ENCODE assay signal across 36 cellular contexts in the genomic region with DNA sequence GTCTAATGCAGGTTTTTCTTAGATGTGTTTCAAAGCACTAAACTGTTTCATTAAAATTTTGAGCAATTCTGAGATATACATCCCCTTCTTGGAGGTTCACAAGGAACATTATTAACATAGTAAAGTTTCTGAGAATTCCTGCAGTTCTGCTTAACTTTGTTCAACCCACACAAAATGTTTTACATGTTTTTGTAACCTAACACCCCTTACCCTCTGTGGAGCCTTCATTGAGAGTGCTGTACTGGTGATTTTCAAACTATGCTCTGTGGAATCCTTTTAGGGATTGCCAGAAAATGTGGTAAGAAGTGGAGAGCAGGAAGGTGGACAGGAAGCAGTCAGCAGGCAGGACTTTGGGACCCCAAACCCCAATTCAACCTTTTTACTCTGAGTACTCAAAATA. TPM values are rescaled to one million over a fixed set of nuclear protein-coding genes. Genes with fewer than 3 reads are reported as not detected.
DNase-seq lines count a peak whose midpoint lies in the region; ATAC-seq and TF ChIP-seq lines count a peak whose summit lies in the region.
"Had no signal": no experiment of that assay in that cellular context is flagged by ENCODE, and none has a peak within 500 bp of the region (broad histone marks: within the 10 kb centered on the region; RNA-seq: fewer than 3 reads in every experiment).

No MANE protein-coding gene starts in this region.

- H3K36me3 Mint-ChIP-seq in glutamatergic neuron (ENCODE audit: unreplicated experiment): peaks cover 6% of the 10 kb centered on the region
- H3K36me3 Mint-ChIP-seq: activated CD8-positive, alpha-beta memory T cell treated with anti-CD3 and anti-CD28 coated beads, Interleukin-2, amount 10 ng/mL, durations not matched to agents 7 days and 5 days; naive thymus-derived CD4-positive, alpha-beta T cell; stimulated activated memory B cell treated with anti-CD40 and anti-IgM and Interleukin-4, amounts not matched to agents 10 μg/mL and 1 μg/mL and 100 μg/mL, for 72 hours had no signal

- H3K27ac Mint-ChIP-seq in glutamatergic neuron (ENCODE audit: unreplicated experiment): no peak overlapping the region
- H3K27ac Mint-ChIP-seq: activated CD8-positive, alpha-beta memory T cell treated with anti-CD3 and anti-CD28 coated beads, Interleukin-2, amount 10 ng/mL, durations not matched to agents 7 days and 5 days; CD4-positive, alpha-beta T cell; naive thymus-derived CD4-positive, alpha-beta T cell; stimulated activated memory B cell treated with anti-CD40 and anti-IgM and Interleukin-4, amounts not matched to agents 10 μg/mL and 1 μg/mL and 100 μg/mL, for 72 hours; T-helper 17 cell had no signal

- TF ChIP-seq CTCF in glutamatergic neuron (IDR thresholded peaks at IDR 0.05; ENCODE audit: partially characterized antibody, unreplicated experiment): no peak

- peaks cover 3% of the 10 kb centered on the region for H3K9me3 Mint-ChIP-seq in glutamatergic neuron (ENCODE audit: unreplicated experiment)
- H3K9me3 Mint-ChIP-seq: activated T-cell treated with anti-CD3 and anti-CD28 coated beads, Interleukin-2, amount 50 U/mL, for 4 hours; CD4-positive, alpha-beta T cell; stimulated activated memory B cell treated with anti-CD40 and anti-IgM and Interleukin-4, amounts not matched to agents 10 μg/mL and 1 μg/mL and 100 μg/mL, for 72 hours had no signal

- no peak overlapping the region for H3K4me3 ChIP-seq in ACC112 (ENCODE audit: low read depth, low read length)
- H3K4me3 ChIP-seq: left ventricle myocardium inferior, MG63, upper lobe of left lung had no signal

- no peaks in the 10 kb centered on the region for H3K36me3 ChIP-seq in ACC112 (ENCODE audit: insufficient read depth, low read length)
- H3K36me3 ChIP-seq: brain microvascular endothelial cell, left ventricle myocardium inferior, MG63, upper lobe of left lung had no signal

- peak overlapping the region; percentile 43 for H2AFZ ChIP-seq in ACC112 (ENCODE audit: low read length, unreplicated experiment)

- peaks cover 6% of the 10 kb centered on the region for H3K4me1 ChIP-seq in ACC112 (ENCODE audit: control insufficient read depth, insufficient read depth, low read length, unreplicated experiment)
- H3K4me1 ChIP-seq: left ventricle myocardium inferior, upper lobe of left lung had no signal

- ATAC-seq in HG02970 (IDR thresholded peaks at IDR 0.05; ENCODE audit: low FRiP score, unreplicated experiment): no peak
- ATAC-seq: activated CD4-positive, CD25-positive, alpha-beta regulatory T cell treated with anti-CD3 and anti-CD28 coated beads, Interleukin-2, amount 50 U/mL, for 24 hours; activated CD8-positive, alpha-beta memory T cell treated with anti-CD3 and anti-CD28 coated beads, Interleukin-2, amount 10 ng/mL, durations not matched to agents 7 days and 5 days; activated T-cell treated with anti-CD3 and anti-CD28 coated beads, Interleukin-2, amount 50 U/mL, for 4 hours; naive thymus-derived CD4-positive, alpha-beta T cell; Right ventricle myocardium inferior; SK-N-SH treated with all-trans-retinoic acid at 6 μM for 48 hours; stimulated activated memory B cell treated with anti-CD40 and anti-IgM and Interleukin-4, amounts not matched to agents 10 μg/mL and 1 μg/mL and 100 μg/mL, for 72 hours; T-helper 17 cell had no signal

- peak overlapping the region; percentile 91 for H3K27ac ChIP-seq in ACC112 (ENCODE audit: low read depth, low read length)
- H3K27ac ChIP-seq: brain microvascular endothelial cell, left ventricle myocardium inferior, upper lobe of left lung had no signal

- no peaks in the 10 kb centered on the region for H3K79me2 ChIP-seq in ACC112 (ENCODE audit: control insufficient read depth, insufficient read depth, low read length, unreplicated experiment)

- in situ Hi-C loops in SK-MEL-5 (cut with HindIII; ENCODE audit: low pct_unique_long_range_greater_than_20kb, low sequenced_read_pairs): no loop called here

- no peaks in the 10 kb centered on the region for H3K4me1 Mint-ChIP-seq in glutamatergic neuron (ENCODE audit: low read depth, unreplicated experiment)
- H3K4me1 Mint-ChIP-seq: activated CD8-positive, alpha-beta memory T cell treated with anti-CD3 and anti-CD28 coated beads, Interleukin-2, amount 10 ng/mL, durations not matched to agents 7 days and 5 days; stimulated activated memory B cell treated with anti-CD40 and anti-IgM and Interleukin-4, amounts not matched to agents 10 μg/mL and 1 μg/mL and 100 μg/mL, for 72 hours; T-helper 17 cell had no signal

- DNase-seq in SK-MEL-5 (ENCODE audit: low read depth, low spot score) (peak; percentile 79), dermis blood vessel endothelial cell (peak; percentile 15), myocyte (ENCODE audit: low read depth) (peak; percentile 28), midbrain (lab: John Stamatoyannopoulos, UW) (no peak), glutamatergic neuron (no peak)
- no peak for DNase-seq in stimulated activated CD4-positive, alpha-beta T cell treated with anti-CD3 and anti-CD28 coated beads, Interleukin-4, amount 100 ng/mL, for 4 hours
- DNase-seq: activated CD4-positive, alpha-beta T cell treated with anti-CD3 and anti-CD28 coated beads, Interleukin-2, amount 50 U/mL, for 4 hours; activated CD8-positive, alpha-beta memory T cell treated with anti-CD3 and anti-CD28 coated beads, Interleukin-2, amount 10 ng/mL, durations not matched to agents 7 days and 5 days; activated gamma-delta T cell treated with Interleukin-2 at 50 U/mL for 16 hours; activated T-cell treated with anti-CD3 and anti-CD28 coated beads, Interleukin-2, amount 50 U/mL, for 4 hours; brain microvascular endothelial cell; CD4-positive, alpha-beta T cell; DMS 273 treated with DMSO at 0.1 percent for 48 hours; H7; head of caudate nucleus; KG1; left ventricle myocardium inferior; MG63; naive thymus-derived CD4-positive, alpha-beta T cell; NCI-H1105; NCI-H187; NCI-H2171; NCI-H510A; nucleus accumbens; T-helper 17 cell; upper lobe of left lung had no signal

- H3K4me3 Mint-ChIP-seq in glutamatergic neuron (ENCODE audit: unreplicated experiment): no peak overlapping the region
- H3K4me3 Mint-ChIP-seq: activated CD8-positive, alpha-beta memory T cell treated with anti-CD3 and anti-CD28 coated beads, Interleukin-2, amount 10 ng/mL, durations not matched to agents 7 days and 5 days; activated T-cell treated with anti-CD3 and anti-CD28 coated beads, Interleukin-2, amount 50 U/mL, for 4 hours; CD4-positive, alpha-beta T cell; naive thymus-derived CD4-positive, alpha-beta T cell; stimulated activated memory B cell treated with anti-CD40 and anti-IgM and Interleukin-4, amounts not matched to agents 10 μg/mL and 1 μg/mL and 100 μg/mL, for 72 hours; T-helper 17 cell had no signal

- H3K27me3 ChIP-seq in ACC112 (ENCODE audit: insufficient read depth, low read length): no peaks in the 10 kb centered on the region
- H3K27me3 ChIP-seq: brain microvascular endothelial cell, MG63, upper lobe of left lung had no signal

- H3K27me3 Mint-ChIP-seq in glutamatergic neuron (ENCODE audit: unreplicated experiment): no peaks in the 10 kb centered on the region
- H3K27me3 Mint-ChIP-seq: activated CD8-positive, alpha-beta memory T cell treated with anti-CD3 and anti-CD28 coated beads, Interleukin-2, amount 10 ng/mL, durations not matched to agents 7 days and 5 days; CD4-positive, alpha-beta T cell; T-helper 17 cell had no signal

RNA-seq across cellular contexts. Expression of gene ABCB5, which starts 53.6 kb away (rescaled TPM):
- total RNA-seq in SK-MEL-5 (2014; rRNA removed; shearing (Covaris generic)): 73.8 and 78.9 TPM in 2 replicates
- polyA plus RNA-seq in SK-MEL-5 (2015; cell fraction: cytosol; rRNA removed): 25.6 and 31.9 TPM in 2 replicates
- 42.4 and 46.6 TPM in 2 replicates for polyA plus RNA-seq in SK-MEL-5 (2015; cell fraction: nucleus; rRNA removed)
- total RNA-seq in dermis blood vessel endothelial cell: not detected in 2 replicates
- 0.08 and 0.10 TPM in 2 replicates for total RNA-seq in myocyte
- polyA plus RNA-seq in myocyte (2012): 0.43 TPM
- total RNA-seq in glutamatergic neuron (ENCODE audit: unreplicated experiment): not detected
- total RNA-seq: A172; activated CD8-positive, alpha-beta memory T cell treated with anti-CD3 and anti-CD28 coated beads, Interleukin-2, amount 10 ng/mL, durations not matched to agents 7 days and 5 days; activated T-cell treated with anti-CD3 and anti-CD28 coated beads, Interleukin-2, amount 50 U/mL, for 4 hours; CD4-positive, alpha-beta T cell; chondrocyte; left ventricle myocardium inferior; naive thymus-derived CD4-positive, alpha-beta T cell; OCI-LY7; Right ventricle myocardium inferior; T-helper 17 cell had no signal
- polyA plus RNA-seq: keratinocyte; naive thymus-derived CD4-positive, alpha-beta T cell had no signal

Comparison
In these comparisons a context has a peak if more than half of its experiments do, and no peak if none do; other contexts are left out.
1. DNase-seq: peak in SK-MEL-5 (single experiment), dermis blood vessel endothelial cell (single experiment) and myocyte (single experiment); none in midbrain (single experiment), glutamatergic neuron (single experiment) and stimulated activated CD4-positive, alpha-beta T cell treated with anti-CD3 and anti-CD28 coated beads, Interleukin-4, amount 100 ng/mL, for 4 hours (0 of 2).
2. RNA of gene ABCB5, which starts 53.6 kb away (total RNA-seq): 73.8 to 78.9 TPM in SK-MEL-5; 0.08 to 0.10 TPM in myocyte, not detected in dermis blood vessel endothelial cell and not detected in glutamatergic neuron (single experiment); every median in the first group is over 10 times any median in the second.